In the genomic region with DNA sequence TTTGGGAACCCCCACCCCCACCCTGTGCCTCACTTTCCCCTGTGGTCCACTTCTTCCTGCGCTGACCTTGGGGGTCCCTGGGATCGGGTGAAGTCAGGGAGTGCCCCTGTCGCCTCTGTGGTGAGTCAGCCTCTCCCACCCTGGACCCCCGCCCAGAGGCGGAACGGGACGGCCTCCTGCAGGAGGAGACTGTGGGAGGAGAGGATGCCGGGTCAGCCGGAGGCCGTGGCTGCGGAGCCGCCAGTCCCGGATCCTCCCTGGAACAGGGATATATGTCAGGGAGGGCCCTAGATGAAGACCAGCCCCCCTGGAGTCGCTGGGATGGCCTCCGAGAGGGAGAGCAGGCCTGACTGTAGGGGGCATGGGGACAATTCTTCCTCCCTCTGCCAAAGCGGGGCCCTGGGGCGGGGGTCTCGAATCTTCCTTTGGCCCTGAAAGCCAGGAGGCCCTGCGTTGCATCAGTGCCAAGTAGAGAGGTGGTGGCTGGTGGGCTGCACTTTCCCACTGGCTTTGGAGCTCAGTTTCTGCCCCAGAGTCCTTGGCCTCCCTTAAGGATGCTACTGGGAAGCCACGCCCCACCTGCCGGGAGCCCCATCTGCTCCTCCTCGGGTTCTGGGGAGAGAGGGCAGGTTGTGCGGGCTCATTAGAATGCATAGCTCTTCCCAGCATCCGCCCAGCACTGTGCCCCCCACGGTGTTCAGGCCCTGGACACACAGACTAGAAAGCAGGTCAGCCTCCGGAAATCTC, we compare ENCODE assay signal across 1 cellular context.
TF ChIP-seq lines count a peak whose summit lies in the region.

No MANE protein-coding gene starts in this region.

TF ChIP-seq in H1, 55 proteins besides CTCF, POLR2A, EP300 and RAD21 (continued from another document):
- TF ChIP-seq TAF1 (IDR thresholded peaks at IDR 0.05; ENCODE audit: low read depth, low read length) (peak; percentile 53), ZNF274 (IDR thresholded peaks at IDR 0.05; ENCODE audit: borderline replicate concordance, extremely low read depth, low read length) (no peak), ASH2L (IDR thresholded peaks at IDR 0.05; ENCODE audit: low read length) (no peak), MAFK (IDR thresholded peaks at IDR 0.05; ENCODE audit: low read depth, low read length) (no peak), PHF8 (conservative IDR thresholded peaks at IDR 0.05; ENCODE audit: low read depth, low read length) (0 out of 2 replicates have a peak, but pooled peaks have one; percentile 10), SP1 (IDR thresholded peaks at IDR 0.05; ENCODE audit: low read depth, low read length) (peak; percentile 20; the same call in 1 of the 2 replicates), GABPA (IDR thresholded peaks at IDR 0.05; ENCODE audit: borderline replicate concordance, insufficient read depth, low read length) (peak; percentile 48; the same call in 1 of the 2 replicates), BACH1 (IDR thresholded peaks at IDR 0.05; ENCODE audit: low read length) (no peak), TBP (IDR thresholded peaks at IDR 0.05; ENCODE audit: low read depth, low read length) (peak; percentile 70), RXRA (IDR thresholded peaks at IDR 0.05; ENCODE audit: insufficient read depth, low read depth, low read length) (no peak), NANOG (IDR thresholded peaks at IDR 0.05; ENCODE audit: insufficient read depth, low read depth, low read length, poor library complexity, severe bottlenecking) (no peak), BCL11A (IDR thresholded peaks at IDR 0.05; ENCODE audit: low read depth in 2 of 2, low read length in 2 of 2) (no peak), GTF2F1 (IDR thresholded peaks at IDR 0.05; ENCODE audit: borderline replicate concordance, low read depth, low read length) (no peak), POLR2AphosphoS5 (IDR thresholded peaks at IDR 0.05; ENCODE audit: low read depth, low read length) (no peak; the same call in none of the 2 replicates), YY1 (IDR thresholded peaks at IDR 0.05; ENCODE audit: low read depth, low read length) (0 out of 2 replicates have a peak, but pooled peaks have one; percentile 24)
- TF ChIP-seq, protein P1, sequence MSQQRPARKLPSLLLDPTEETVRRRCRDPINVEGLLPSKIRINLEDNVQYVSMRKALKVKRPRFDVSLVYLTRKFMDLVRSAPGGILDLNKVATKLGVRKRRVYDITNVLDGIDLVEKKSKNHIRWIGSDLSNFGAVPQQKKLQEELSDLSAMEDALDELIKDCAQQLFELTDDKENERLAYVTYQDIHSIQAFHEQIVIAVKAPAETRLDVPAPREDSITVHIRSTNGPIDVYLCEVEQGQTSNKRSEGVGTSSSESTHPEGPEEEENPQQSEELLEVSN (IDR thresholded peaks at IDR 0.05): no peak
